Comparison of ENCODE assay signal across 23 cellular contexts in genomic region chr10:75379817-75380216, GRCh38. TPM values are rescaled to one million over a fixed set of nuclear protein-coding genes. Genes with fewer than 3 reads are reported as not detected.
DNase-seq lines count a peak whose midpoint lies in the region; FAIRE-seq and TF ChIP-seq lines count a peak whose summit lies in the region.
"Had no signal": no experiment of that assay in that cellular context is flagged by ENCODE, and none has a peak within 500 bp of the region (broad histone marks: within the 10 kb centered on the region; RNA-seq: fewer than 3 reads in every experiment).

No MANE protein-coding gene starts in this region.

- WGBS in GM23248 (ENCODE audit: low coverage in 1 of 2, low lambda C conversion rate in 2 of 2, missing lambda C conversion rate in 2 of 2), 2 experiments: 71 to 79% methylated on average over 5 to 6 of the region's 6 CpGs

- H3K36me3 ChIP-seq in HEK293 (ENCODE audit: control insufficient read depth in 2 of 2, insufficient read depth in 1 of 2, low read length in 2 of 2): no peaks in the 10 kb centered on the region
- H3K36me3 ChIP-seq in neural cell (ENCODE audit: insufficient read depth, low read length): no peaks in the 10 kb centered on the region
- H3K36me3 ChIP-seq in GM23248 (ENCODE audit: low read depth): no peaks in the 10 kb centered on the region
- H3K36me3 ChIP-seq: BLaER1 had no signal

- H3K79me2 ChIP-seq in neural cell (replicated peaks; ENCODE audit: insufficient read depth, low read length) (no peaks in the 10 kb centered on the region), GM23248 (ENCODE audit: insufficient read depth) (no peaks in the 10 kb centered on the region)

- H3K27me3 Mint-ChIP-seq in chondrocyte (ENCODE audit: low read depth): peaks cover 6% of the 10 kb centered on the region

- H3K27ac ChIP-seq in HEK293 (ENCODE audit: extremely low read depth, low read depth, low read length) (peak overlapping the region; percentile 59), neural cell (ENCODE audit: low read length) (peak overlapping the region; percentile 76), GM23248 (no peak overlapping the region)
- H3K27ac ChIP-seq: BLaER1, HL-60 had no signal

- H3K9ac ChIP-seq in neural cell (ENCODE audit: low read length): peak overlapping the region; percentile 44
- no peak overlapping the region for H3K9ac ChIP-seq in GM23248
- H3K9ac ChIP-seq: BLaER1 had no signal

- H4K20me1 ChIP-seq in neural cell (ENCODE audit: insufficient read depth): no peaks in the 10 kb centered on the region
- H4K20me1 ChIP-seq in GM23248 (ENCODE audit: insufficient read depth): no peaks in the 10 kb centered on the region
- H4K20me1 ChIP-seq: BLaER1 had no signal

- H3K36me3 Mint-ChIP-seq in chondrocyte (ENCODE audit: low read depth): peaks cover 1% of the 10 kb centered on the region
- H3K36me3 Mint-ChIP-seq: CD14-positive monocyte; CD4-positive, alpha-beta memory T cell had no signal

- H2AFZ ChIP-seq in neural cell (ENCODE audit: low read depth, low read length) (no peak overlapping the region), GM23248 (no peak overlapping the region)

- H3K9me3 ChIP-seq in HEK293 (ENCODE audit: control insufficient read depth, insufficient read depth, low read depth, low read length) (no peaks in the 10 kb centered on the region), neural cell (ENCODE audit: low read length) (no peaks in the 10 kb centered on the region), GM23248 (ENCODE audit: low read depth) (no peaks in the 10 kb centered on the region)
- H3K9me3 ChIP-seq: BLaER1 had no signal

- no peak overlapping the region for H3K4me3 Mint-ChIP-seq in chondrocyte (ENCODE audit: unreplicated experiment)
- H3K4me3 Mint-ChIP-seq: CD14-positive monocyte; CD4-positive, alpha-beta memory T cell; HFFc6 had no signal

- TF ChIP-seq RAD21 in neural cell (conservative IDR thresholded peaks at IDR 0.05): no peak

- CTCF ChIA-PET in HEK293 (lab: Yijun Ruan, JAX): interaction anchor here (3.2 kb wide), 1 partner anchor 15 kb away, joined by 11 read pairs; no protein-coding TSS in a partner anchor

- no peak overlapping the region for H3K27ac Mint-ChIP-seq in chondrocyte (ENCODE audit: unreplicated experiment)
- H3K27ac Mint-ChIP-seq: CD4-positive, alpha-beta memory T cell; HFFc6 had no signal

- TF ChIP-seq CTCF in HEK293 (tag by site-specific recombination; IDR thresholded peaks at IDR 0.05) (no peak), chondrocyte (IDR thresholded peaks at IDR 0.05) (no peak), neural cell (IDR thresholded peaks at IDR 0.05; ENCODE audit: poor library complexity, severe bottlenecking) (no peak)

- TF ChIP-seq EP300 in neural cell (conservative IDR thresholded peaks at IDR 0.05; ENCODE audit: poor library complexity, severe bottlenecking): no peak

- H3K27me3 ChIP-seq in neural cell (ENCODE audit: insufficient read depth, low read depth, low read length) (no peaks in the 10 kb centered on the region), GM23248 (replicated peaks; ENCODE audit: insufficient read depth) (no peaks in the 10 kb centered on the region)
- H3K27me3 ChIP-seq: BLaER1 had no signal

- H3K4me1 ChIP-seq in HEK293 (ENCODE audit: control insufficient read depth, insufficient read depth, low read length): peaks cover 11% of the 10 kb centered on the region
- no peaks in the 10 kb centered on the region for H3K4me1 ChIP-seq in GM23248 (ENCODE audit: insufficient read depth)
- H3K4me1 ChIP-seq: BLaER1 had no signal

- H3K4me2 ChIP-seq in neural cell (ENCODE audit: low read length) (no peak overlapping the region), GM23248 (ENCODE audit: unreplicated experiment) (no peak overlapping the region)
- H3K4me2 ChIP-seq: BLaER1 had no signal

- in situ Hi-C loops in GM23248 (cut with MboI): loop anchor here (25.0 kb wide), 2 partner anchors 1607 to 1732 kb away; no protein-coding TSS in a partner anchor

- DNase-seq in chondrocyte (ENCODE audit: low spot score): peak; percentile 56
- no peak for DNase-seq in urothelium cell line (ENCODE audit: low spot score)
- no peak for DNase-seq in GM23248
- no peak for DNase-seq in NCI-H510A (lab: John Stamatoyannopoulos, UW)
- DNase-seq in NCI-H2171 (lab: John Stamatoyannopoulos, UW): no peak
- DNase-seq: 8988T; CD4-positive, alpha-beta memory T cell; DMS153; DMS79; GDM1; HCEC 1CT; HFFc6 had no signal

- no peaks in the 10 kb centered on the region for H3K9me3 Mint-ChIP-seq in chondrocyte (ENCODE audit: low read depth)
- H3K9me3 Mint-ChIP-seq: HFFc6 had no signal

- H3K4me3 ChIP-seq in HEK293 (ENCODE audit: low read depth, low read length) (no peak overlapping the region), neural cell (ENCODE audit: low read length) (peak overlapping the region; percentile 46), GM23248 (no peak overlapping the region)
- H3K4me3 ChIP-seq: BLaER1 had no signal

- FAIRE-seq in urothelium cell line (lab: Jason Lieb, UNC): peak; percentile 68
- FAIRE-seq: GM12892, GM18507, H54 had no signal

- H3K9me2 ChIP-seq in neural cell (ENCODE audit: insufficient read depth, low read length): no peaks in the 10 kb centered on the region
- H3K9me2 ChIP-seq in GM23248 (ENCODE audit: insufficient read depth): no peaks in the 10 kb centered on the region

- POLR2A ChIA-PET in HEK293 (lab: Yijun Ruan, JAX): interaction anchor here (0.5 to 1.2 kb wide), 5 partner anchors 15 to 22 kb away, joined by 3 to 8 read pairs (median 3); partner anchors contain the start of gene ZNF503

- no peaks in the 10 kb centered on the region for H3K4me1 Mint-ChIP-seq in chondrocyte (ENCODE audit: low read depth)
- H3K4me1 Mint-ChIP-seq: CD4-positive, alpha-beta memory T cell had no signal

- no peaks in the 10 kb centered on the region for H3F3A ChIP-seq in neural cell (ENCODE audit: insufficient read depth, low read length, poor library complexity, severe bottlenecking)
- H3F3A ChIP-seq in GM23248 (ENCODE audit: insufficient read depth): no peaks in the 10 kb centered on the region

TF ChIP-seq in HEK293, 187 proteins besides CTCF, POLR2A, EP300 and RAD21 (continues in another document):
- TF ChIP-seq ZFHX2 (tag by site-specific recombination; conservative IDR thresholded peaks at IDR 0.05) (peak; percentile 61), ZNF560 (tag by site-specific recombination; IDR thresholded peaks at IDR 0.05; ENCODE audit: borderline replicate concordance) (no peak), ZNF777 (tag by site-specific recombination; IDR thresholded peaks at IDR 0.05; ENCODE audit: borderline replicate concordance) (no peak), ZFP41 (tag by site-specific recombination; IDR thresholded peaks at IDR 0.05; ENCODE audit: borderline replicate concordance) (no peak), ZNF19 (tag by site-specific recombination; IDR thresholded peaks at IDR 0.05; ENCODE audit: low read depth) (no peak), ZFP3 (tag by site-specific recombination; IDR thresholded peaks at IDR 0.05; ENCODE audit: low read depth) (no peak), ZXDB (tag by site-specific recombination; IDR thresholded peaks at IDR 0.05) (no peak), ZNF18 (tag by site-specific recombination; IDR thresholded peaks at IDR 0.05) (peak; percentile 60)

TF ChIP-seq in neural cell, 6 proteins besides CTCF, POLR2A, EP300 and RAD21:
- TF ChIP-seq REST (IDR thresholded peaks at IDR 0.05; ENCODE audit: borderline replicate concordance) (no peak), SMC3 (conservative IDR thresholded peaks at IDR 0.05; ENCODE audit: poor library complexity) (no peak), TAF1 (IDR thresholded peaks at IDR 0.05; ENCODE audit: low read depth) (no peak), POLR2AphosphoS5 (IDR thresholded peaks at IDR 0.05) (no peak), MXI1 (conservative IDR thresholded peaks at IDR 0.05; ENCODE audit: poor library complexity, severe bottlenecking) (no peak), EZH2 (IDR thresholded peaks at IDR 0.05; ENCODE audit: borderline replicate concordance, insufficient read depth, low read length, poor library complexity, severe bottlenecking) (no peak)

RNA-seq across cellular contexts. Expression of gene ZNF503, which starts 21.7 kb away (rescaled TPM):
- 12.3 to 26.0 TPM (median 24.8 TPM) in 3 replicates for total RNA-seq in chondrocyte
- polyA plus RNA-seq in neural cell (41.4 and 49.9 TPM in 2 replicates), GM23248 (2016; fragmentation: Nextera tagmentation; extraction: Ambion mirVana) (15.4 and 15.7 TPM in 2 replicates)
- polyA minus RNA-seq in neural cell: 89.5 and 107 TPM in 2 replicates
- 16.1 and 17.5 TPM in 2 replicates for total RNA-seq in GM23248 (2014; rRNA removed; shearing (Covaris generic))
- polyA plus RNA-seq: CD4-positive, alpha-beta memory T cell had no signal

RNA-seq across cellular contexts. Expression of gene LRMDA, which starts 51.6 kb away (rescaled TPM):
- total RNA-seq in chondrocyte: 0.34 to 3.5 TPM (median 2.8 TPM) in 3 replicates
- polyA plus RNA-seq in neural cell (5.6 and 8.4 TPM in 2 replicates), GM23248 (2016; fragmentation: Nextera tagmentation; extraction: Ambion mirVana) (2.1 and 2.6 TPM in 2 replicates)
- 16.6 and 21.2 TPM in 2 replicates for polyA minus RNA-seq in neural cell
- 0.13 TPM in 1 of 2 replicates, not detected in the other for total RNA-seq in GM23248 (2014; rRNA removed; shearing (Covaris generic))
- total RNA-seq: A673; CD4-positive, alpha-beta memory T cell; Daoy; HT1080 had no signal
- polyA plus RNA-seq: CD4-positive, alpha-beta memory T cell had no signal
